1 cellular context compared by ENCODE assay signal in genomic region chr5:160843240-160843639, GRCh38.
TF ChIP-seq lines count a peak whose summit lies in the region.

No MANE protein-coding gene starts in this region.

TF ChIP-seq in SK-N-SH, 30 proteins besides CTCF, POLR2A, EP300 and RAD21 (continued from another document):
- TF ChIP-seq NRF1 (IDR thresholded peaks at IDR 0.05; ENCODE audit: low read depth, low read length) (no peak), ZBTB33 (IDR thresholded peaks at IDR 0.05; ENCODE audit: borderline replicate concordance, low read depth) (no peak), GATA2 (CRISPR knock-in tag; IDR thresholded peaks at IDR 0.05) (no peak)
